In genomic region chr1:184945034-184945433, GRCh38 we compare ENCODE assay signal across 10 cellular contexts. TPM values are rescaled to one million over a fixed set of nuclear protein-coding genes. Genes with fewer than 3 reads are reported as not detected.
DNase-seq lines count a peak whose midpoint lies in the region; ATAC-seq, FAIRE-seq and TF ChIP-seq lines count a peak whose summit lies in the region.
"Had no signal": no experiment of that assay in that cellular context is flagged by ENCODE, and none has a peak within 500 bp of the region (broad histone marks: within the 10 kb centered on the region; RNA-seq: fewer than 3 reads in every experiment).

No MANE protein-coding gene starts in this region.

- H3K27ac Mint-ChIP-seq in activated CD8-positive, alpha-beta T cell treated with anti-CD3 and anti-CD28 coated beads for 36 hours: no peak overlapping the region
- no peak overlapping the region for H3K27ac Mint-ChIP-seq in activated CD8-positive, alpha-beta T cell treated with anti-CD3 and anti-CD28 coated beads, Interleukin-2, amount 10 ng/mL, durations not matched to agents 7 days and 5 days
- peak overlapping the region; percentile 85 for H3K27ac Mint-ChIP-seq in dendritic cell treated with granulocyte-macrophage colony-stimulating factor and Interleukin-4, amounts not matched to agents 40 ng/mL and 50 ng/mL, for 4 days
- no peak overlapping the region for H3K27ac Mint-ChIP-seq in T-helper 2 cell treated with Interferon-gamma antibody and Interleukin-4, amounts not matched to agents 5 μg/mL and 100 μg/mL, for 36 hours

- H3K27me3 ChIP-seq in tibial artery: no peaks in the 10 kb centered on the region

- intact Hi-C loops in activated CD8-positive, alpha-beta T cell treated with anti-CD3 and anti-CD28 coated beads for 36 hours (cut with micrococcal nuclease): no loop called here
- intact Hi-C loops in dendritic cell treated with granulocyte-macrophage colony-stimulating factor and Interleukin-4, amounts not matched to agents 40 ng/mL and 50 ng/mL, for 4 days (cut with micrococcal nuclease): loop anchor here (1.0 kb wide), 1 partner anchor 25 kb away; no protein-coding TSS in a partner anchor
- intact Hi-C loops in tibial artery (cut with DNase I; ENCODE audit: low total_unique reads): no loop called here

- CTCF ChIA-PET in activated CD8-positive, alpha-beta T cell treated with anti-CD3 and anti-CD28 coated beads for 36 hours (lab: Charles Lee): no interaction called here
- CTCF ChIA-PET in activated CD8-positive, alpha-beta T cell treated with anti-CD3 and anti-CD28 coated beads, Interleukin-2, amount 10 ng/mL, durations not matched to agents 7 days and 5 days (lab: Charles Lee): no interaction called here

- H3K36me3 ChIP-seq in tibial artery: no peaks in the 10 kb centered on the region

- peaks cover 0 to 68% (median 38%) of the 10 kb centered on the region in 4 donors for H3K4me1 ChIP-seq in tibial artery

- no peak for DNase-seq in activated CD8-positive, alpha-beta T cell treated with anti-CD3 and anti-CD28 coated beads for 36 hours
- DNase-seq in activated CD8-positive, alpha-beta T cell treated with anti-CD3 and anti-CD28 coated beads, Interleukin-2, amount 10 ng/mL, durations not matched to agents 7 days and 5 days: no peak
- no peak for DNase-seq in tibial artery
- no peak for DNase-seq in RCC 7860 (ENCODE audit: low spot score)
- DNase-seq in T-helper 2 cell treated with Interferon-gamma antibody and Interleukin-4, amounts not matched to agents 5 μg/mL and 100 μg/mL, for 36 hours (ENCODE audit: low spot score): no peak
- no peak for DNase-seq in HK-2 (ENCODE audit: unreplicated experiment)
- DNase-seq: effector CD4-positive, alpha-beta T cell had no signal

- H3K4me1 Mint-ChIP-seq in activated CD8-positive, alpha-beta T cell treated with anti-CD3 and anti-CD28 coated beads for 36 hours (ENCODE audit: low read depth): peaks cover 28% of the 10 kb centered on the region
- peaks cover 7% of the 10 kb centered on the region for H3K4me1 Mint-ChIP-seq in activated CD8-positive, alpha-beta T cell treated with anti-CD3 and anti-CD28 coated beads, Interleukin-2, amount 10 ng/mL, durations not matched to agents 7 days and 5 days (ENCODE audit: low read depth)
- peaks cover 53% of the 10 kb centered on the region for H3K4me1 Mint-ChIP-seq in dendritic cell treated with granulocyte-macrophage colony-stimulating factor and Interleukin-4, amounts not matched to agents 40 ng/mL and 50 ng/mL, for 4 days (ENCODE audit: low read depth)
- H3K4me1 Mint-ChIP-seq in T-helper 2 cell treated with Interferon-gamma antibody and Interleukin-4, amounts not matched to agents 5 μg/mL and 100 μg/mL, for 36 hours (ENCODE audit: low read depth): peaks cover 10% of the 10 kb centered on the region

- POLR2A ChIA-PET in activated CD8-positive, alpha-beta T cell treated with anti-CD3 and anti-CD28 coated beads for 36 hours (lab: Charles Lee): no interaction called here
- POLR2A ChIA-PET in activated CD8-positive, alpha-beta T cell treated with anti-CD3 and anti-CD28 coated beads, Interleukin-2, amount 10 ng/mL, durations not matched to agents 7 days and 5 days (lab: Charles Lee): no interaction called here

- peak overlapping the region; percentile 71 to 78 for H3K27ac ChIP-seq in tibial artery

- no peak for FAIRE-seq in RCC 7860 (lab: Jason Lieb, UNC)
- FAIRE-seq: A204.1 had no signal

- peaks cover 2% of the 10 kb centered on the region for H3K27me3 Mint-ChIP-seq in activated CD8-positive, alpha-beta T cell treated with anti-CD3 and anti-CD28 coated beads for 36 hours
- no peaks in the 10 kb centered on the region for H3K27me3 Mint-ChIP-seq in activated CD8-positive, alpha-beta T cell treated with anti-CD3 and anti-CD28 coated beads, Interleukin-2, amount 10 ng/mL, durations not matched to agents 7 days and 5 days (ENCODE audit: low read depth)
- H3K27me3 Mint-ChIP-seq in dendritic cell treated with granulocyte-macrophage colony-stimulating factor and Interleukin-4, amounts not matched to agents 40 ng/mL and 50 ng/mL, for 4 days: no peaks in the 10 kb centered on the region
- no peaks in the 10 kb centered on the region for H3K27me3 Mint-ChIP-seq in T-helper 2 cell treated with Interferon-gamma antibody and Interleukin-4, amounts not matched to agents 5 μg/mL and 100 μg/mL, for 36 hours (ENCODE audit: low read depth)

- H3K4me3 Mint-ChIP-seq in activated CD8-positive, alpha-beta T cell treated with anti-CD3 and anti-CD28 coated beads for 36 hours: no peak overlapping the region
- H3K4me3 Mint-ChIP-seq in activated CD8-positive, alpha-beta T cell treated with anti-CD3 and anti-CD28 coated beads, Interleukin-2, amount 10 ng/mL, durations not matched to agents 7 days and 5 days: no peak overlapping the region
- H3K4me3 Mint-ChIP-seq in dendritic cell treated with granulocyte-macrophage colony-stimulating factor and Interleukin-4, amounts not matched to agents 40 ng/mL and 50 ng/mL, for 4 days: no peak overlapping the region
- H3K4me3 Mint-ChIP-seq in T-helper 2 cell treated with Interferon-gamma antibody and Interleukin-4, amounts not matched to agents 5 μg/mL and 100 μg/mL, for 36 hours: no peak overlapping the region

- no peaks in the 10 kb centered on the region for H3K9me3 ChIP-seq in tibial artery

- no peak for TF ChIP-seq CTCF in activated CD8-positive, alpha-beta T cell treated with anti-CD3 and anti-CD28 coated beads for 36 hours (IDR thresholded peaks at IDR 0.05)
- TF ChIP-seq CTCF in tibial artery (IDR thresholded peaks at IDR 0.05): no peak

- H3K9me3 Mint-ChIP-seq in activated CD8-positive, alpha-beta T cell treated with anti-CD3 and anti-CD28 coated beads for 36 hours: no peaks in the 10 kb centered on the region
- H3K9me3 Mint-ChIP-seq in activated CD8-positive, alpha-beta T cell treated with anti-CD3 and anti-CD28 coated beads, Interleukin-2, amount 10 ng/mL, durations not matched to agents 7 days and 5 days (ENCODE audit: insufficient read depth): no peaks in the 10 kb centered on the region
- no peaks in the 10 kb centered on the region for H3K9me3 Mint-ChIP-seq in dendritic cell treated with granulocyte-macrophage colony-stimulating factor and Interleukin-4, amounts not matched to agents 40 ng/mL and 50 ng/mL, for 4 days
- no peaks in the 10 kb centered on the region for H3K9me3 Mint-ChIP-seq in T-helper 2 cell treated with Interferon-gamma antibody and Interleukin-4, amounts not matched to agents 5 μg/mL and 100 μg/mL, for 36 hours

- no peak overlapping the region for H3K4me3 ChIP-seq in tibial artery

- ATAC-seq in activated CD8-positive, alpha-beta T cell treated with anti-CD3 and anti-CD28 coated beads for 36 hours: peak; percentile 42
- no peak for ATAC-seq in activated CD8-positive, alpha-beta T cell treated with anti-CD3 and anti-CD28 coated beads, Interleukin-2, amount 10 ng/mL, durations not matched to agents 7 days and 5 days
- ATAC-seq in HG03442 (IDR thresholded peaks at IDR 0.05; ENCODE audit: unreplicated experiment): peak; percentile 59

- H3K36me3 Mint-ChIP-seq in activated CD8-positive, alpha-beta T cell treated with anti-CD3 and anti-CD28 coated beads for 36 hours (ENCODE audit: low read depth): peaks cover 4% of the 10 kb centered on the region
- H3K36me3 Mint-ChIP-seq in activated CD8-positive, alpha-beta T cell treated with anti-CD3 and anti-CD28 coated beads, Interleukin-2, amount 10 ng/mL, durations not matched to agents 7 days and 5 days (ENCODE audit: low read depth): peaks cover 9% of the 10 kb centered on the region
- H3K36me3 Mint-ChIP-seq in dendritic cell treated with granulocyte-macrophage colony-stimulating factor and Interleukin-4, amounts not matched to agents 40 ng/mL and 50 ng/mL, for 4 days (ENCODE audit: low read depth): no peaks in the 10 kb centered on the region
- H3K36me3 Mint-ChIP-seq in T-helper 2 cell treated with Interferon-gamma antibody and Interleukin-4, amounts not matched to agents 5 μg/mL and 100 μg/mL, for 36 hours (ENCODE audit: low read depth): peaks cover 24% of the 10 kb centered on the region

RNA-seq across cellular contexts. Expression of gene NIBAN1, which starts 29.3 kb away (rescaled TPM):
- total RNA-seq in activated CD8-positive, alpha-beta T cell treated with anti-CD3 and anti-CD28 coated beads for 36 hours: 10 to 100 TPM; 10.1 to 11.0 TPM
- total RNA-seq in activated CD8-positive, alpha-beta T cell treated with anti-CD3 and anti-CD28 coated beads, Interleukin-2, amount 10 ng/mL, durations not matched to agents 7 days and 5 days: 10 to 100 TPM; 28.6 to 28.7 TPM
